ENCODE assay signal across 17 cellular contexts in the genomic region with DNA sequence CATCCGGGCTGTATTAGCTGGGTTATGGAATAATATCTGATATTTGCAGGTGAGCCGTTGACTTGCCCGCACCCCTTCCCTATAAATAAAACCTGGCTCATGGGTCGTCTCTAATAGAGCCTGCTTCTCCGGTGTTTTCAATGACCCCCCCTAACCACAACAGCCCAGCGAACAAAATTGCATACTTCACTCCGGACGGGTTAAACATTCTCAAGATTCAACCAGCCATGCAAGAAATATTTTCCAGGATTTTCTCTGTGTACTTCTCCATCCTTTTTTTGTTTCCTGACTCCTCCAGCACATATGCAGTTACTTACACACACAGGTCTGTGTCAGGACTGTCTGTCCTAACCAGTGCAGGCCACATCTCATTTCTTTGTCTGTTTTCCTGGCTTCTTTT.
"Had no signal": no experiment of that assay in that cellular context is flagged by ENCODE, and none has a peak within 500 bp of the region (broad histone marks: within the 10 kb centered on the region; RNA-seq: fewer than 3 reads in every experiment).

No MANE protein-coding gene starts in this region.

- ATAC-seq: gastroesophageal sphincter; left lobe of liver; naive thymus-derived CD4-positive, alpha-beta T cell had no signal

- H3K4me3 Mint-ChIP-seq: immature natural killer cell; naive thymus-derived CD4-positive, alpha-beta T cell; type B pancreatic cell had no signal

- FAIRE-seq: endometrium, keratinocyte, small intestine, urothelium cell line had no signal

- H3K4me1 ChIP-seq: esophagus muscularis mucosa, gastroesophageal sphincter, right atrium auricular region had no signal

- H3K4me1 Mint-ChIP-seq: immature natural killer cell; naive thymus-derived CD4-positive, alpha-beta T cell had no signal

- H3K36me3 ChIP-seq: esophagus muscularis mucosa, gastroesophageal sphincter, neutrophil, right atrium auricular region had no signal

- H3K27ac ChIP-seq: esophagus muscularis mucosa, gastroesophageal sphincter, neutrophil, right atrium auricular region had no signal

- H3K27ac Mint-ChIP-seq: immature natural killer cell; naive thymus-derived CD4-positive, alpha-beta T cell; type B pancreatic cell had no signal

- H3K27me3 ChIP-seq: esophagus muscularis mucosa, gastroesophageal sphincter, neutrophil, right atrium auricular region had no signal

- H3K9me3 ChIP-seq: esophagus muscularis mucosa, gastroesophageal sphincter, neutrophil, right atrium auricular region had no signal

- H3K36me3 Mint-ChIP-seq: immature natural killer cell; naive thymus-derived CD4-positive, alpha-beta T cell; type B pancreatic cell had no signal

- DNase-seq: effector memory CD4-positive, alpha-beta T cell; glutamatergic neuron; immature natural killer cell; mammary epithelial cell; naive thymus-derived CD4-positive, alpha-beta T cell; small intestine; stimulated activated CD4-positive, alpha-beta T cell treated with anti-CD3 and anti-CD28 coated beads, Interleukin-12 subunit alpha, Interleukin-12 subunit beta, amount 100 ng/mL, for 4 hours; stimulated activated naive CD4-positive, alpha-beta T cell had no signal

- H3K4me3 ChIP-seq: esophagus muscularis mucosa, gastroesophageal sphincter, right atrium auricular region had no signal

- H3K9me3 Mint-ChIP-seq: immature natural killer cell, type B pancreatic cell had no signal
